Comparison of ENCODE assay signal across 9 cellular contexts in the genomic region with DNA sequence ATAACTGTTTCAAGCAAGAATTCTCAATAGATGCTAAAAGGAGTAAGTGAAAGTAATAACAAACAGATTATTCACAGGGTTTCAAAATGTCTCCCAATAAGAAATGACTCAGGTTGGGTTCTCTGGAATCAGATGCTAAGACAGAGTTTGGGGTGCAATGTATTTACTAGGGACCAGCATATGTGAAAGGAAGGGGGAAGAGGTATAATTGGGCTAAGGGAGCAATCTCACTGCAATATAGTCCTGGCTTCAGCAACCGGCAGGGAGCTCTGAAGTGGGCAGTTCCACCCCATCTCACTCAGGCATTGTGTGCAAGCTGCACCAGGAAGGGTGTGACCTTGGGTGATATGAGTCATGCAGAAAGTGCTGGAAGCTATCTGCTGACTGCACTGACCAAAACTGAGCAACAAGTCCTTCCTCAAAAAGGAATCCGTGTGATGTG. TPM values are rescaled to one million over a fixed set of nuclear protein-coding genes. Genes with fewer than 3 reads are reported as not detected.
DNase-seq lines count a peak whose midpoint lies in the region; ATAC-seq, FAIRE-seq and TF ChIP-seq lines count a peak whose summit lies in the region.
"Had no signal": no experiment of that assay in that cellular context is flagged by ENCODE, and none has a peak within 500 bp of the region (broad histone marks: within the 10 kb centered on the region; RNA-seq: fewer than 3 reads in every experiment).

No MANE protein-coding gene starts in this region.

- intact Hi-C loops in HepG2 (cut with micrococcal nuclease; ENCODE audit: unreplicated experiment) = no loop called here

- TF ChIP-seq POLR2A in HepG2 (IDR thresholded peaks at IDR 0.05; ENCODE audit: insufficient read depth in 1 of 2, low read depth in 2 of 2, low read length in 2 of 2) = no peak

- DNase-seq in AG04449 (ENCODE audit: low read depth, low spot score) (peak; percentile 31), GM19238 (ENCODE audit: insufficient read length, low spot score) (peak; percentile 35), bronchial epithelial cell (ENCODE audit: low read depth) (peak; percentile 94), HepG2 (ENCODE audit: low spot score) (peak; percentile 71), nephron progenitor cell (no peak)
- peak; percentile 56 for DNase-seq in T-helper 2 cell treated with Interferon-gamma antibody and Interleukin-4, amounts not matched to agents 5 μg/mL and 100 μg/mL, for 36 hours (ENCODE audit: low spot score)
- DNase-seq in stimulated activated naive B cell treated with anti-CD40 and anti-IgM and Interleukin-4, amounts not matched to agents 10 μg/mL and 1 μg/mL and 100 μg/mL, for 72 hours = peak; percentile 69

- H4K20me1 ChIP-seq in HepG2 (ENCODE audit: insufficient read depth, low read length) = no peaks in the 10 kb centered on the region

- ATAC-seq in HG03280 (IDR thresholded peaks at IDR 0.05; ENCODE audit: unreplicated experiment) (peak; percentile 96), HepG2 (peak; percentile 90)
- ATAC-seq in stimulated activated naive B cell treated with anti-CD40 and anti-IgM and Interleukin-4, amounts not matched to agents 10 μg/mL and 1 μg/mL and 100 μg/mL, for 72 hours (replicated peaks) = peak; percentile 100

- H3K4me1 ChIP-seq in HepG2 (ENCODE audit: insufficient read depth, low read length) = peaks cover 15% of the 10 kb centered on the region

- TF ChIP-seq RAD21 in HepG2 (CRISPR knock-in tag; IDR thresholded peaks at IDR 0.05) = no peak

- no peak overlapping the region for H3K4me2 ChIP-seq in HepG2 (ENCODE audit: low read depth, low read length)

- in situ Hi-C loops in HepG2 (cut with HindIII; ENCODE audit: extremely low pct_ligation_motif_present, low pct_unique_long_range_greater_than_20kb) = no loop called here

- H3K36me3 ChIP-seq in bronchial epithelial cell (ENCODE audit: control insufficient read depth, insufficient read depth, low read length) (no peaks in the 10 kb centered on the region), HepG2 (replicated peaks in 1 of 2; ENCODE audit: control insufficient read depth in 1 of 2, insufficient read depth in 2 of 2, low read length in 2 of 2) (no peaks in the 10 kb centered on the region)

- H3K4me3 Mint-ChIP-seq in T-helper 2 cell treated with Interferon-gamma antibody and Interleukin-4, amounts not matched to agents 5 μg/mL and 100 μg/mL, for 36 hours = peak overlapping the region; percentile 70
- peak overlapping the region; percentile 36 to 57 for H3K4me3 Mint-ChIP-seq in stimulated activated naive B cell treated with anti-CD40 and anti-IgM and Interleukin-4, amounts not matched to agents 10 μg/mL and 1 μg/mL and 100 μg/mL, for 72 hours
- no peak overlapping the region for H3K4me3 Mint-ChIP-seq in nephron progenitor cell

- peak overlapping the region; percentile 92 for H3K27ac Mint-ChIP-seq in T-helper 2 cell treated with Interferon-gamma antibody and Interleukin-4, amounts not matched to agents 5 μg/mL and 100 μg/mL, for 36 hours
- peak overlapping the region; percentile 85 for H3K27ac Mint-ChIP-seq in stimulated activated naive B cell treated with anti-CD40 and anti-IgM and Interleukin-4, amounts not matched to agents 10 μg/mL and 1 μg/mL and 100 μg/mL, for 72 hours
- H3K27ac Mint-ChIP-seq in nephron progenitor cell = no peak overlapping the region

- peaks cover 32% of the 10 kb centered on the region for H3K4me1 Mint-ChIP-seq in T-helper 2 cell treated with Interferon-gamma antibody and Interleukin-4, amounts not matched to agents 5 μg/mL and 100 μg/mL, for 36 hours (ENCODE audit: low read depth)
- H3K4me1 Mint-ChIP-seq in stimulated activated naive B cell treated with anti-CD40 and anti-IgM and Interleukin-4, amounts not matched to agents 10 μg/mL and 1 μg/mL and 100 μg/mL, for 72 hours = peaks cover 19 to 42% of the 10 kb centered on the region in 2 donors
- H3K4me1 Mint-ChIP-seq in nephron progenitor cell = no peaks in the 10 kb centered on the region

- TF ChIP-seq CTCF in AG04449 (IDR thresholded peaks at IDR 0.05; ENCODE audit: insufficient read depth, low read length, missing control alignments) (no peak), bronchial epithelial cell (IDR thresholded peaks at IDR 0.05; ENCODE audit: insufficient read depth, low read length, severe bottlenecking) (no peak), HepG2 (CRISPR knock-in tag; IDR thresholded peaks at IDR 0.05) (no peak), nephron progenitor cell (IDR thresholded peaks at IDR 0.05) (no peak)

- no TSS peak for BruUV-seq in HepG2 (replicated peaks; lab: Mats Ljungman, UMichigan)

- H3K27me3 Mint-ChIP-seq in T-helper 2 cell treated with Interferon-gamma antibody and Interleukin-4, amounts not matched to agents 5 μg/mL and 100 μg/mL, for 36 hours (ENCODE audit: low read depth) = no peaks in the 10 kb centered on the region
- no peaks in the 10 kb centered on the region for H3K27me3 Mint-ChIP-seq in stimulated activated naive B cell treated with anti-CD40 and anti-IgM and Interleukin-4, amounts not matched to agents 10 μg/mL and 1 μg/mL and 100 μg/mL, for 72 hours
- no peaks in the 10 kb centered on the region for H3K27me3 Mint-ChIP-seq in nephron progenitor cell (ENCODE audit: low read depth, poor library complexity)

- H3K4me3 ChIP-seq in AG04449 (ENCODE audit: low read depth, low read length) (no peak overlapping the region), bronchial epithelial cell (ENCODE audit: low read depth, low read length) (no peak overlapping the region), HepG2 (replicated peaks in 1 of 3; ENCODE audit: insufficient read depth in 1 of 3, low read depth in 2 of 3, low read length in 3 of 3) (no peak overlapping the region)

- no peak overlapping the region for H3K27ac ChIP-seq in HepG2 (ENCODE audit: extremely low read length, insufficient read depth, low read length)

- H3K27me3 ChIP-seq in bronchial epithelial cell (ENCODE audit: control insufficient read depth, insufficient read depth, low read length) = no peaks in the 10 kb centered on the region
- H3K27me3 ChIP-seq in HepG2 (ENCODE audit: control insufficient read depth in 1 of 2, insufficient read depth in 2 of 2, low read length in 2 of 2) = no peaks in the 10 kb centered on the region

- peaks cover 42% of the 10 kb centered on the region for H3K9me3 Mint-ChIP-seq in T-helper 2 cell treated with Interferon-gamma antibody and Interleukin-4, amounts not matched to agents 5 μg/mL and 100 μg/mL, for 36 hours
- H3K9me3 Mint-ChIP-seq in stimulated activated naive B cell treated with anti-CD40 and anti-IgM and Interleukin-4, amounts not matched to agents 10 μg/mL and 1 μg/mL and 100 μg/mL, for 72 hours = peaks cover 10% of the 10 kb centered on the region in 2 donors
- peaks cover 87% of the 10 kb centered on the region for H3K9me3 Mint-ChIP-seq in nephron progenitor cell

- H3K9ac ChIP-seq in HepG2 (ENCODE audit: insufficient read depth, low read depth, low read length) = no peak overlapping the region

- TF ChIP-seq EP300 in HepG2 (IDR thresholded peaks at IDR 0.05; ENCODE audit: low read depth in 2 of 2, low read length in 2 of 2) = peak in 1 of 2 experiments; percentile 17; a peak in 1 of 4 replicates
- no peak for TF ChIP-seq EP300 in HepG2 (CRISPR knock-in tag; IDR thresholded peaks at IDR 0.05; ENCODE audit: borderline replicate concordance)

- 71% methylated on average over 2 of the region's 2 CpGs for WGBS in HepG2 (ENCODE audit: low lambda C conversion rate)

- POLR2A ChIA-PET in AG04449 (lab: Yijun Ruan, JAX) = interaction anchor here (0.9 kb wide), 1 partner anchor 23 kb away, joined by 3 read pairs; a partner anchor contains a TSS
- POLR2A ChIA-PET in HepG2 (lab: Yijun Ruan, JAX) = interaction anchor here (0.7 to 0.9 kb wide), 2 partner anchors 23 to 168 kb away, joined by 3 read pairs; a partner anchor contains a TSS

- H3K9me3 ChIP-seq in HepG2 (ENCODE audit: low read length) = no peaks in the 10 kb centered on the region; the same call in 1 of the 2 replicates

- peaks cover 60% of the 10 kb centered on the region for H3K36me3 Mint-ChIP-seq in T-helper 2 cell treated with Interferon-gamma antibody and Interleukin-4, amounts not matched to agents 5 μg/mL and 100 μg/mL, for 36 hours (ENCODE audit: low read depth)
- H3K36me3 Mint-ChIP-seq in stimulated activated naive B cell treated with anti-CD40 and anti-IgM and Interleukin-4, amounts not matched to agents 10 μg/mL and 1 μg/mL and 100 μg/mL, for 72 hours = peaks cover 22 to 27% of the 10 kb centered on the region in 2 donors
- H3K36me3 Mint-ChIP-seq in nephron progenitor cell (ENCODE audit: low read depth) = peaks cover 88% of the 10 kb centered on the region

- no peak overlapping the region for H2AFZ ChIP-seq in HepG2 (ENCODE audit: low read length)

- FAIRE-seq in bronchial epithelial cell (lab: Jason Lieb, UNC) (no peak), HepG2 (lab: Jason Lieb, UNC) (no peak)
- FAIRE-seq: islet of Langerhans had no signal

- H3K79me2 ChIP-seq in HepG2 (ENCODE audit: insufficient read depth, low read length) = peaks cover 60% of the 10 kb centered on the region

- CTCF ChIA-PET in AG04449 (lab: Yijun Ruan, JAX) (interaction anchor here (1.4 kb wide), 1 partner anchor 9 kb away, joined by 3 read pairs; no protein-coding TSS in a partner anchor), HepG2 (lab: Yijun Ruan, JAX; ENCODE audit: low intra/inter-chr PET ratio, low total read pairs) (no interaction called here)

RNA-seq across cellular contexts. Expression of a gene that starts 23.4 kb away (rescaled TPM):
- 54.8 and 59.0 TPM in 2 replicates for total RNA-seq in bronchial epithelial cell
- total RNA-seq in HepG2 (2016; rRNA removed; fragmentation: Illumina TruSeq; extraction: Trizol) = 58.0 and 59.9 TPM in 2 replicates
- total RNA-seq in HepG2 (2016; cell fraction: cytosol; rRNA removed; fragmentation: Illumina TruSeq; extraction: Trizol; ENCODE audit: low read depth) = 33.6 and 37.9 TPM in 2 replicates
- total RNA-seq in HepG2 (2016; cell fraction: insoluble cytoplasmic fraction; rRNA removed; fragmentation: Illumina TruSeq; extraction: Trizol) = 58.2 and 61.9 TPM in 2 replicates
- 31.4 and 36.7 TPM in 2 replicates for total RNA-seq in HepG2 (2016; cell fraction: membrane; rRNA removed; fragmentation: Illumina TruSeq; extraction: Trizol)
- 54.0 and 61.7 TPM in 2 replicates for total RNA-seq in HepG2 (2016; cell fraction: nucleus; rRNA removed; fragmentation: Illumina TruSeq; extraction: Trizol)
- polyA plus RNA-seq in HepG2 (2011; rRNA removed) = 15.0 and 19.9 TPM in 2 replicates
- polyA plus RNA-seq in HepG2 (2011; cell fraction: cytosol; rRNA removed) = 9.9 and 13.4 TPM in 2 replicates
- 4.2 and 5.2 TPM in 2 replicates for polyA plus RNA-seq in HepG2 (2011; cell fraction: nucleus; rRNA removed)
- polyA plus RNA-seq in HepG2 (2012) = 16.4 and 27.7 TPM in 2 replicates
- polyA plus RNA-seq in HepG2 (2016; cell fraction: cytosol; fragmentation: Illumina TruSeq; extraction: Trizol; ENCODE audit: low read depth) = 3.6 and 5.0 TPM in 2 replicates
- 37.0 and 38.2 TPM in 2 replicates for polyA plus RNA-seq in HepG2 (2016; cell fraction: insoluble cytoplasmic fraction; fragmentation: Illumina TruSeq; extraction: Trizol; ENCODE audit: low read depth)
- 13.9 and 14.8 TPM in 2 replicates for polyA plus RNA-seq in HepG2 (2016; cell fraction: membrane; fragmentation: Illumina TruSeq; extraction: Trizol; ENCODE audit: low read depth)
- polyA plus RNA-seq in HepG2 (2016; cell fraction: nucleus; fragmentation: Illumina TruSeq; extraction: Trizol; ENCODE audit: insufficient read depth, low read depth) = 45.0 and 50.6 TPM in 2 replicates
- 21.3 and 30.0 TPM in 2 replicates for polyA minus RNA-seq in HepG2 (2011; rRNA and poly(A)+ RNA removed; ENCODE audit: low replicate concordance)
- 29.9 and 32.9 TPM in 2 replicates for polyA minus RNA-seq in HepG2 (2011; cell fraction: cytosol; rRNA and poly(A)+ RNA removed)
- 19.7 and 20.3 TPM in 2 replicates for polyA minus RNA-seq in HepG2 (2011; cell fraction: nucleus; rRNA and poly(A)+ RNA removed)
